Comparison of ENCODE assay signal across 21 cellular contexts in the genomic region with DNA sequence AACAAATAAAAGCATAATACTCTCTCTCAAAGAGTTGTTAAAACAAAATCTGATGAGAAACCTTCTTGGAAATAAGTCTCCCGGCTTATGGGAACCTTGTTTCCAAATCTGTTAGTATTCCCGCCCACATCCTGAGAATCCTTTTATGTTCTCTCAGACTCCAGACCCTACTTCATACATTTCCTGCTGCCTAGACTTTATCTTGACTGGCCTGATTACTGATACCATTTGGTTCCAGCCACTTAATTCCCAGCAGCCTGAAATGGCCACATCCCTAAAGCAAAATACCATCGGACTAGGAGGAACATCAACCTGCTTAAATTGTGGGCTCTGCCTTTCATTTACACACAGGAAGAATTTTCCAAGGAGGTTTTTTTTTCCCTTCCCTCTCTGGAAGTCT.
"Had no signal": no experiment of that assay in that cellular context is flagged by ENCODE, and none has a peak within 500 bp of the region (broad histone marks: within the 10 kb centered on the region; RNA-seq: fewer than 3 reads in every experiment).

No MANE protein-coding gene starts in this region.

- H3K27me3 ChIP-seq: adrenal gland, ascending aorta, brain microvascular endothelial cell, left lung, pancreas, testis, transverse colon had no signal

- H3K4me3 ChIP-seq: adrenal gland, ascending aorta, left lung, pancreas, prostate gland, testis, transverse colon had no signal

- H3K9me3 ChIP-seq: adrenal gland, ascending aorta, left lung, pancreas, prostate gland, testis, transverse colon had no signal

- H3K36me3 ChIP-seq: adrenal gland, ascending aorta, brain microvascular endothelial cell, left lung, pancreas, prostate gland, transverse colon had no signal

- H3K4me1 ChIP-seq: pancreas, transverse colon had no signal

- ATAC-seq: effector memory CD8-positive, alpha-beta T cell; left lung; stimulated activated naive CD8-positive, alpha-beta T cell treated with anti-CD3 and anti-CD28 coated beads, Interleukin-15, Interleukin-2, amounts not matched to agents 100 U/mL and 50 U/mL, for 24 hours had no signal

- H3K27ac ChIP-seq: ascending aorta, brain microvascular endothelial cell, pancreas, testis, transverse colon had no signal

- DNase-seq: activated CD4-positive, alpha-beta T cell treated with anti-CD3 and anti-CD28 coated beads for 4 hours; activated CD4-positive, alpha-beta T cell treated with anti-CD3 and anti-CD28 coated beads, Interleukin-2, amount 50 U/mL, for 4 hours; activated effector memory CD4-positive, alpha-beta T cell treated with Interleukin-2 at 50 U/mL for 16 hours; activated naive CD4-positive, alpha-beta T cell treated with Interleukin-2 at 50 U/mL for 16 hours; activated naive CD8-positive, alpha-beta T cell treated with anti-CD3 and anti-CD28 coated beads for 36 hours; adrenal gland; brain microvascular endothelial cell; caudate nucleus; cortex of kidney; effector memory CD8-positive, alpha-beta T cell; left lung; naive B cell; nucleus accumbens; pancreas; retina; stimulated activated CD4-positive, alpha-beta T cell treated with anti-CD3 and anti-CD28 coated beads, Interleukin-2, amount 100 ng/mL, for 48 hours; stimulated activated naive CD8-positive, alpha-beta T cell treated with anti-CD3 and anti-CD28 coated beads, Interleukin-15, Interleukin-2, amounts not matched to agents 100 U/mL and 50 U/mL, for 24 hours; testis; transverse colon had no signal
